ENCODE assay signal across 21 cellular contexts in genomic region chr1:154802336-154803003, GRCh38.
"Had no signal": no experiment of that assay in that cellular context is flagged by ENCODE, and none has a peak within 500 bp of the region (broad histone marks: within the 10 kb centered on the region; RNA-seq: fewer than 3 reads in every experiment).

No MANE protein-coding gene starts in this region.

- H3K4me1 ChIP-seq: breast epithelium, left lung, parathyroid adenoma had no signal

- H3K9ac ChIP-seq: parathyroid adenoma had no signal

- H2AFZ ChIP-seq: parathyroid adenoma had no signal

- DNase-seq: activated CD4-positive, alpha-beta T cell treated with anti-CD3 and anti-CD28 coated beads for 36 hours; activated CD4-positive, CD25-positive, alpha-beta regulatory T cell; activated CD8-positive, alpha-beta memory T cell treated with anti-CD3 and anti-CD28 coated beads, Interleukin-2, amount 10 ng/mL, durations not matched to agents 7 days and 5 days; activated CD8-positive, alpha-beta T cell treated with anti-CD3 and anti-CD28 coated beads, Interleukin-2, amount 10 ng/mL, durations not matched to agents 7 days and 5 days; activated naive CD8-positive, alpha-beta T cell treated with anti-CD3 and anti-CD28 coated beads, Interleukin-2, amount 50 U/mL, for 24 hours; activated T-cell treated with anti-CD3 and anti-CD28 coated beads, Interleukin-2, amount 50 U/mL, for 48 hours; amygdala; endodermal cell; foreskin fibroblast; kidney glomerular epithelial cell; left lung; naive B cell; nephron progenitor cell; stimulated activated CD4-positive, alpha-beta T cell treated with anti-CD3 and anti-CD28 coated beads, Interleukin-4, amount 100 ng/mL, for 24 hours had no signal

- H3K4me3 ChIP-seq: breast epithelium, left lung, psoas muscle, skin epidermis, thoracic aorta had no signal

- H3K79me2 ChIP-seq: parathyroid adenoma had no signal

- ATAC-seq: activated CD4-positive, alpha-beta T cell treated with anti-CD3 and anti-CD28 coated beads for 36 hours; activated CD8-positive, alpha-beta memory T cell treated with anti-CD3 and anti-CD28 coated beads, Interleukin-2, amount 10 ng/mL, durations not matched to agents 7 days and 5 days; activated CD8-positive, alpha-beta T cell treated with anti-CD3 and anti-CD28 coated beads, Interleukin-2, amount 10 ng/mL, durations not matched to agents 7 days and 5 days; activated naive CD8-positive, alpha-beta T cell treated with anti-CD3 and anti-CD28 coated beads, Interleukin-2, amount 50 U/mL, for 24 hours; esophagus mucosa; left lung; stimulated activated effector memory CD8-positive, alpha-beta T cell treated with anti-CD3 and anti-CD28 coated beads, Interleukin-12 subunit alpha, Interleukin-12 subunit beta, amount 100 ng/mL, for 72 hours had no signal

- H3K27ac ChIP-seq: breast epithelium, left lung, parathyroid adenoma, skin epidermis, thoracic aorta had no signal

- H3K9me3 ChIP-seq: breast epithelium, left lung, psoas muscle, thoracic aorta had no signal

- H3K36me3 ChIP-seq: breast epithelium, left lung, thoracic aorta had no signal
